Comparison of ENCODE assay signal across 28 cellular contexts in the genomic region with DNA sequence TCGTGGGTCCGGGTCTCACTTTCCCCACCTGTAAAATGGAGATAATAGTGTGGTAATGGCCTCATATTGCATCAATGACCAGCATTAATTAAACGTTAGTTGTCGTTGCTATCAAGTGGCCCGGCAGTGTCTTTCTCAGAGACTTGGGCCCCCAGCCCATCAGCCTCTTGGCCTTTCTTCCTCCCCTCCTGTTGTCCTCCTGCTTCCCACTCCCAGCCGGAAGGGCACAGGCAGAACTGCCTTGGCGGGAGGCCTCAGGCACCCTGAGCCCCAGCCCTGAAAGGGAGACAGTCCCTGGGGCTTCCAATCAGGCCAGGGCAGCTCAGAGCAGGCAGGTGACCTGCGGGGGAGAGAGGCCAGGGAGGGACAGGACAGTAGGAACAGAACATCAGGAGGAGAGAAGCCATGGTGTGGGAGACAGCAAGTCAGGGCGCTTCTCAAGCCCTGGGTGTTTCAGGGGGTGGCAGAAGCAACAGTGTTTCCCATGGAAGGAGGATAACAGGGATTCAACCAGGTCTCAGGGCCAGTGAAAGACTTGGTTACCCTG. TPM values are rescaled to one million over a fixed set of nuclear protein-coding genes. Genes with fewer than 3 reads are reported as not detected.
"Had no signal": no experiment of that assay in that cellular context is flagged by ENCODE, and none has a peak within 500 bp of the region (broad histone marks: within the 10 kb centered on the region; RNA-seq: fewer than 3 reads in every experiment).

No MANE protein-coding gene starts in this region.

- H3K9me3 Mint-ChIP-seq: activated CD4-positive, alpha-beta memory T cell treated with anti-CD3 and anti-CD28 coated beads, Interleukin-2, amount 10 ng/mL, durations not matched to agents 7 days and 5 days; activated CD4-positive, alpha-beta T cell treated with anti-CD3 and anti-CD28 coated beads, Interleukin-2, amount 10 ng/mL, durations not matched to agents 24 days and 14 days; activated naive CD4-positive, alpha-beta T cell treated with anti-CD3 and anti-CD28 coated beads, Interleukin-2, amount 50 U/mL, for 24 hours; memory B cell; nephron; T-cell; T-helper 2 cell treated with Interferon-gamma antibody and Interleukin-4, amounts not matched to agents 5 μg/mL and 100 μg/mL, for 36 hours had no signal

- H3K27ac Mint-ChIP-seq: activated CD4-positive, alpha-beta memory T cell treated with anti-CD3 and anti-CD28 coated beads, Interleukin-2, amount 10 ng/mL, durations not matched to agents 7 days and 5 days; activated CD4-positive, alpha-beta T cell treated with anti-CD3 and anti-CD28 coated beads, Interleukin-2, amount 10 ng/mL, durations not matched to agents 24 days and 14 days; activated naive CD4-positive, alpha-beta T cell treated with anti-CD3 and anti-CD28 coated beads, Interleukin-2, amount 50 U/mL, for 24 hours; memory B cell; T-cell; T-helper 2 cell treated with Interferon-gamma antibody and Interleukin-4, amounts not matched to agents 5 μg/mL and 100 μg/mL, for 36 hours had no signal

- H3K27ac ChIP-seq: body of pancreas, cardiac muscle cell, hepatocyte, sigmoid colon, upper lobe of left lung, VCaP had no signal

- H2AFZ ChIP-seq: hepatocyte had no signal

- H3K27me3 ChIP-seq: body of pancreas, cardiac muscle cell, hepatocyte, sigmoid colon, upper lobe of left lung had no signal

- H3K36me3 ChIP-seq: cardiac muscle cell had no signal

- H3K27me3 Mint-ChIP-seq: activated naive CD4-positive, alpha-beta T cell treated with anti-CD3 and anti-CD28 coated beads, Interleukin-2, amount 50 U/mL, for 24 hours; T-cell had no signal

- H3K4me3 Mint-ChIP-seq: activated CD4-positive, alpha-beta memory T cell treated with anti-CD3 and anti-CD28 coated beads, Interleukin-2, amount 10 ng/mL, durations not matched to agents 7 days and 5 days; activated CD4-positive, alpha-beta T cell treated with anti-CD3 and anti-CD28 coated beads, Interleukin-2, amount 10 ng/mL, durations not matched to agents 24 days and 14 days; activated naive CD4-positive, alpha-beta T cell treated with anti-CD3 and anti-CD28 coated beads, Interleukin-2, amount 50 U/mL, for 24 hours; memory B cell; T-cell; T-helper 2 cell treated with Interferon-gamma antibody and Interleukin-4, amounts not matched to agents 5 μg/mL and 100 μg/mL, for 36 hours had no signal

- DNase-seq: activated CD4-positive, alpha-beta memory T cell treated with anti-CD3 and anti-CD28 coated beads, Interleukin-2, amount 10 ng/mL, durations not matched to agents 7 days and 5 days; activated CD4-positive, alpha-beta T cell treated with anti-CD3 and anti-CD28 coated beads, Interleukin-2, amount 10 ng/mL, durations not matched to agents 24 days and 14 days; activated gamma-delta T cell treated with Interleukin-2 at 50 U/mL for 16 hours; anterior cingulate cortex; body of pancreas; dermis blood vessel endothelial cell; effector CD8-positive, alpha-beta T cell; glutamatergic neuron; nucleus accumbens; posterior cingulate gyrus; sigmoid colon; stimulated activated CD4-positive, alpha-beta T cell treated with anti-CD3 and anti-CD28 coated beads, Interleukin-2, amount 100 ng/mL, for 48 hours; stimulated activated CD8-positive, alpha-beta memory T cell treated with anti-CD3 and anti-CD28 coated beads, Interleukin-4, amount 100 ng/mL, for 48 hours; stimulated activated naive CD4-positive, alpha-beta T cell treated with Interleukin-2 at 50 U/mL for 16 hours; T-cell had no signal

- H3K4me3 ChIP-seq: body of pancreas, cardiac muscle cell, hepatocyte, sigmoid colon, upper lobe of left lung had no signal

- H3K4me2 ChIP-seq: hepatocyte had no signal

- H3K9me3 ChIP-seq: body of pancreas, sigmoid colon, upper lobe of left lung had no signal

- H3K36me3 Mint-ChIP-seq: activated naive CD4-positive, alpha-beta T cell treated with anti-CD3 and anti-CD28 coated beads, Interleukin-2, amount 50 U/mL, for 24 hours had no signal

- ATAC-seq: activated CD4-positive, CD25-positive, alpha-beta regulatory T cell treated with anti-CD3 and anti-CD28 coated beads, Interleukin-2, amount 50 U/mL, for 24 hours; body of pancreas; esophagus mucosa; T-cell had no signal

RNA-seq across cellular contexts. Expression of a gene that starts 10.5 kb away (rescaled TPM):
- total RNA-seq: activated CD4-positive, alpha-beta memory T cell treated with anti-CD3 and anti-CD28 coated beads, Interleukin-2, amount 10 ng/mL, durations not matched to agents 7 days and 5 days; activated CD4-positive, alpha-beta T cell treated with anti-CD3 and anti-CD28 coated beads, Interleukin-2, amount 10 ng/mL, durations not matched to agents 24 days and 14 days; frontal cortex; myocyte; renal cortical epithelial cell; T-cell had no signal
